In the genomic region with DNA sequence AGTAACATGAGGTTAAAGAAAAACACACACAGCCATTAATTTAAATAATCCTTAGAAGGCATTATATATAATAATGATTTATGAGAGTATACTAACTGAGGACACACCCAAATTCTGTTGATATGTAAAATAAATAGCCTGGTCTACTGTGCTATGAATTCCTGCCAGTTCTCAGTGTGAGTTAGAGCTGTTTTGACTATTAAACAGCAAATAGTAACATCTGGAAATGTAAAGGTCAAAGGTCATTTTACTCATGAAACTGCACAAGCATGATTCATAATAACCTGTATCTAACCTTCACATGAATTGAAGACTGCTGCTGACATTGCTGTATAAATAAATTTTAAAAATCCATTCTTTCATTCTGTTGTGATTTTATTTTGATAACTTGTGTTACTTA, we compare ENCODE assay signal across 16 cellular contexts.
A peak's percentile ranks its signal among the peaks of the same experiment; 100 is the strongest.
DNase-seq lines count a peak whose midpoint lies in the region; ATAC-seq and TF ChIP-seq lines count a peak whose summit lies in the region.
"Had no signal": no experiment of that assay in that cellular context is flagged by ENCODE, and none has a peak within 500 bp of the region (broad histone marks: within the 10 kb centered on the region; RNA-seq: fewer than 3 reads in every experiment).

No MANE protein-coding gene starts in this region.

- no TSS peak for BruUV-seq in IMR-90 (replicated peaks; lab: Mats Ljungman, UMichigan)

- H3K27me3 ChIP-seq in IMR-90 (ENCODE audit: control insufficient read depth, insufficient read depth, low read length) (no peaks in the 10 kb centered on the region), foreskin keratinocyte (no peaks in the 10 kb centered on the region)
- H3K27me3 ChIP-seq: neutrophil, spleen, suprapubic skin had no signal

- H3K36me3 ChIP-seq in IMR-90 (ENCODE audit: control insufficient read depth, insufficient read depth, low read length), result no peaks in the 10 kb centered on the region
- H3K36me3 ChIP-seq: neutrophil, spleen, suprapubic skin had no signal

- no peak overlapping the region for H3K56ac ChIP-seq in IMR-90 (ENCODE audit: extremely low read depth, insufficient read depth, low read length)

- POLR2A ChIA-PET in IMR-90 (lab: Charles Lee; ENCODE audit: unreplicated experiment), result no interaction called here

- H3K4ac ChIP-seq in IMR-90 (ENCODE audit: low read depth, low read length), result no peak overlapping the region

- H2BK5ac ChIP-seq in IMR-90 (ENCODE audit: low read depth, low read length, poor library complexity, severe bottlenecking), result no peak overlapping the region

- H3K4me3 ChIP-seq in IMR-90 (ENCODE audit: insufficient read depth, low read depth, low read length) (no peak overlapping the region), astrocyte of the cerebellum (ENCODE audit: low read depth, low read length) (no peak overlapping the region)
- H3K4me3 ChIP-seq: spleen, suprapubic skin had no signal

- H3K14ac ChIP-seq in IMR-90 (replicated peaks; ENCODE audit: low read depth, low read length), result no peak overlapping the region

- H3K18ac ChIP-seq in IMR-90 (ENCODE audit: low read depth, low read length), result no peak overlapping the region

- no peak overlapping the region for H3K23ac ChIP-seq in IMR-90 (ENCODE audit: low read depth, low read length)

- no peak overlapping the region for H4K5ac ChIP-seq in IMR-90 (ENCODE audit: low read depth, low read length)

- H2AFZ ChIP-seq in IMR-90 (replicated peaks; ENCODE audit: low read length, poor library complexity), result no peak overlapping the region

- H4K8ac ChIP-seq in IMR-90 (ENCODE audit: low read depth in 2 of 2, low read length in 2 of 2), result no peak overlapping the region

- CTCF ChIA-PET in IMR-90 (lab: Yijun Ruan, JAX), result no interaction called here

- no peak overlapping the region for H3K4me2 ChIP-seq in IMR-90 (ENCODE audit: low read depth, low read length)

- ATAC-seq in IMR-90 (ENCODE audit: low read depth) (no peak), foreskin keratinocyte (peak; percentile 87), GM18909 (IDR thresholded peaks at IDR 0.05; ENCODE audit: poor library complexity, unreplicated experiment) (no peak)

- no peak overlapping the region for H2AK5ac ChIP-seq in IMR-90 (ENCODE audit: low read depth, low read length)

- H4K91ac ChIP-seq in IMR-90 (ENCODE audit: insufficient read depth, low read depth, low read length), result no peak overlapping the region

- H3K27ac ChIP-seq in IMR-90 (ENCODE audit: insufficient read depth, low read length) (no peak overlapping the region), foreskin keratinocyte (no peak overlapping the region)
- H3K27ac ChIP-seq: neutrophil, spleen, suprapubic skin had no signal

- dilution Hi-C loops in IMR-90 (cut with HindIII; ENCODE audit: low sequenced_read_pairs, unreplicated experiment), result no loop called here

- in situ Hi-C loops in IMR-90 (cut with MboI; ENCODE audit: low sequenced_read_pairs) (no loop called here), astrocyte of the cerebellum (cut with HindIII; ENCODE audit: low sequenced_read_pairs) (no loop called here)

- H2BK15ac ChIP-seq in IMR-90 (ENCODE audit: low read depth, low read length), result no peak overlapping the region

- H2AK9ac ChIP-seq in IMR-90 (replicated peaks; ENCODE audit: low read depth, low read length, poor library complexity), result no peak overlapping the region

- no peaks in the 10 kb centered on the region for H3K9me1 ChIP-seq in IMR-90 (ENCODE audit: insufficient read depth, low read length)

- no peak overlapping the region for H2BK120ac ChIP-seq in IMR-90 (ENCODE audit: low read depth, low read length)

- H4K20me1 ChIP-seq in IMR-90 (ENCODE audit: insufficient read depth, low read length), result no peaks in the 10 kb centered on the region

- intact Hi-C loops in IMR-90 (cut with micrococcal nuclease), result no loop called here

- no peak overlapping the region for H2BK20ac ChIP-seq in IMR-90 (ENCODE audit: low read depth, low read length)

- DNase-seq in DMS53 treated with DMSO at 0.1 percent for 48 hours (lab: John Stamatoyannopoulos, UW; ENCODE audit: unreplicated experiment), result peak; percentile 54
- peak; percentile 52 for DNase-seq in IMR-90
- DNase-seq in astrocyte of the cerebellum (ENCODE audit: low read depth), result peak; percentile 26
- DNase-seq in foreskin keratinocyte, result peak; percentile 47 to 69
- DNase-seq in putamen (ENCODE audit: low spot score), result no peak
- DNase-seq in NCI-H1930 (lab: John Stamatoyannopoulos, UW), result no peak
- no peak for DNase-seq in activated gamma-delta T cell treated with Interleukin-2 at 50 U/mL for 16 hours
- DNase-seq: activated naive CD4-positive, alpha-beta T cell treated with anti-CD3 and anti-CD28 coated beads, Interleukin-2, amount 10 ng/mL, durations not matched to agents 7 days and 5 days; CD4-positive, CD25-positive, alpha-beta regulatory T cell; GDM1; NCI-H524 treated with DMSO at 0.1 percent for 48 hours; SHP77 treated with DMSO at 0.1 percent for 48 hours; spleen had no signal

- TF ChIP-seq RAD21 in IMR-90 (IDR thresholded peaks at IDR 0.05; ENCODE audit: low read length), result no peak

- H3K4me1 ChIP-seq in IMR-90 (ENCODE audit: control insufficient read depth, insufficient read depth, low read length), result no peaks in the 10 kb centered on the region
- peaks cover 11% of the 10 kb centered on the region for H3K4me1 ChIP-seq in foreskin keratinocyte
- H3K4me1 ChIP-seq: spleen, suprapubic skin had no signal

- H3K79me1 ChIP-seq in IMR-90 (ENCODE audit: low read depth in 1 of 2, low read length in 2 of 2), result no peaks in the 10 kb centered on the region

- peaks cover 3% of the 10 kb centered on the region; the same call in 1 of the 2 replicates for H3K9me3 ChIP-seq in IMR-90 (ENCODE audit: control insufficient read depth, insufficient read depth, low read length)
- H3K9me3 ChIP-seq: neutrophil, suprapubic skin had no signal

- no peak overlapping the region for H3K9ac ChIP-seq in IMR-90 (ENCODE audit: low read depth, low read length)

- TF ChIP-seq CTCF in IMR-90 (conservative IDR thresholded peaks at IDR 0.05; ENCODE audit: low read depth, low read length) (no peak), astrocyte of the cerebellum (IDR thresholded peaks at IDR 0.05; ENCODE audit: low read depth, low read length, missing control alignments) (no peak), foreskin keratinocyte (conservative IDR thresholded peaks at IDR 0.05) (no peak)

- no peak for TF ChIP-seq POLR2A in IMR-90 (IDR thresholded peaks at IDR 0.05; ENCODE audit: low read depth, low read length)

TF ChIP-seq in IMR-90, 13 proteins besides CTCF, POLR2A, EP300 and RAD21:
- TF ChIP-seq FOS (IDR thresholded peaks at IDR 0.05; ENCODE audit: low read depth, low read length) (no peak), SMC3 (IDR thresholded peaks at IDR 0.05; ENCODE audit: low read depth, low read length) (no peak), NFE2L2 (IDR thresholded peaks at IDR 0.05; ENCODE audit: low read depth, low read length) (no peak), BHLHE40 (IDR thresholded peaks at IDR 0.05; ENCODE audit: low read depth, low read length) (no peak), CHD1 (IDR thresholded peaks at IDR 0.05; ENCODE audit: low read depth, low read length) (no peak), RCOR1 (IDR thresholded peaks at IDR 0.05; ENCODE audit: insufficient replicate concordance, low read length) (no peak), CEBPB (IDR thresholded peaks at IDR 0.05; ENCODE audit: low read depth, low read length) (no peak), MAFK (IDR thresholded peaks at IDR 0.05; ENCODE audit: low read depth, low read length) (no peak), MAZ (IDR thresholded peaks at IDR 0.05; ENCODE audit: borderline replicate concordance, low read depth, low read length) (no peak), RFX5 (IDR thresholded peaks at IDR 0.05; ENCODE audit: low read depth, low read length) (no peak), MXI1 (IDR thresholded peaks at IDR 0.05; ENCODE audit: borderline replicate concordance, low read depth, low read length) (no peak)
- TF ChIP-seq, protein P1, sequence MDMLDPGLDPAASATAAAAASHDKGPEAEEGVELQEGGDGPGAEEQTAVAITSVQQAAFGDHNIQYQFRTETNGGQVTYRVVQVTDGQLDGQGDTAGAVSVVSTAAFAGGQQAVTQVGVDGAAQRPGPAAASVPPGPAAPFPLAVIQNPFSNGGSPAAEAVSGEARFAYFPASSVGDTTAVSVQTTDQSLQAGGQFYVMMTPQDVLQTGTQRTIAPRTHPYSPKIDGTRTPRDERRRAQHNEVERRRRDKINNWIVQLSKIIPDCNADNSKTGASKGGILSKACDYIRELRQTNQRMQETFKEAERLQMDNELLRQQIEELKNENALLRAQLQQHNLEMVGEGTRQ (IDR thresholded peaks at IDR 0.05; ENCODE audit: low read depth, low read length), result no peak
- TF ChIP-seq, protein P2, sequence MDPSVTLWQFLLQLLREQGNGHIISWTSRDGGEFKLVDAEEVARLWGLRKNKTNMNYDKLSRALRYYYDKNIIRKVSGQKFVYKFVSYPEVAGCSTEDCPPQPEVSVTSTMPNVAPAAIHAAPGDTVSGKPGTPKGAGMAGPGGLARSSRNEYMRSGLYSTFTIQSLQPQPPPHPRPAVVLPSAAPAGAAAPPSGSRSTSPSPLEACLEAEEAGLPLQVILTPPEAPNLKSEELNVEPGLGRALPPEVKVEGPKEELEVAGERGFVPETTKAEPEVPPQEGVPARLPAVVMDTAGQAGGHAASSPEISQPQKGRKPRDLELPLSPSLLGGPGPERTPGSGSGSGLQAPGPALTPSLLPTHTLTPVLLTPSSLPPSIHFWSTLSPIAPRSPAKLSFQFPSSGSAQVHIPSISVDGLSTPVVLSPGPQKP (IDR thresholded peaks at IDR 0.05; ENCODE audit: borderline replicate concordance, low read depth, low read length), result no peak

Comparison
In these comparisons a context has a peak if more than half of its experiments do, and no peak if none do; other contexts are left out.
1. DNase-seq: peak in DMS53 treated with DMSO at 0.1 percent for 48 hours (single experiment), IMR-90 (single experiment), astrocyte of the cerebellum (single experiment) and foreskin keratinocyte (2 of 2); none in putamen (single experiment), NCI-H1930 (0 of 2) and activated gamma-delta T cell treated with Interleukin-2 at 50 U/mL for 16 hours (single experiment).